In genomic region chr1:241533375-241534115, GRCh38 we compare ENCODE assay signal across 9 cellular contexts. TPM values are rescaled to one million over a fixed set of nuclear protein-coding genes. Genes with fewer than 3 reads are reported as not detected.
DNase-seq lines count a peak whose midpoint lies in the region; ATAC-seq, FAIRE-seq and TF ChIP-seq lines count a peak whose summit lies in the region.
"Had no signal": no experiment of that assay in that cellular context is flagged by ENCODE, and none has a peak within 500 bp of the region (broad histone marks: within the 10 kb centered on the region; RNA-seq: fewer than 3 reads in every experiment).

No MANE protein-coding gene starts in this region.

- ATAC-seq in GM18502 (IDR thresholded peaks at IDR 0.05; ENCODE audit: poor library complexity, unreplicated experiment): peak; percentile 37
- peak; percentile 53 for ATAC-seq in GM21576 (IDR thresholded peaks at IDR 0.05; ENCODE audit: unreplicated experiment)
- ATAC-seq in HG03575 (IDR thresholded peaks at IDR 0.05; ENCODE audit: extremely low read depth, insufficient number of reproducible peaks, low FRiP score, unreplicated experiment): peak; percentile 18

- no peaks in the 10 kb centered on the region for H3K36me3 ChIP-seq in kidney (ENCODE audit: control insufficient read depth in 1 of 2, insufficient read depth in 2 of 2, low read length in 2 of 2)
- H3K36me3 ChIP-seq in stomach: no peaks in the 10 kb centered on the region
- H3K36me3 ChIP-seq: ovary had no signal

- H3K4me1 ChIP-seq in kidney (ENCODE audit: control insufficient read depth in 1 of 2, insufficient read depth in 1 of 2, low read depth in 1 of 2, low read length in 2 of 2): peaks cover 0 to 2% of the 10 kb centered on the region in 2 donors
- H3K4me1 ChIP-seq in stomach: peaks cover 0 to 6% (median 0%) of the 10 kb centered on the region in 4 donors

- no peak for TF ChIP-seq EP300 in stomach (IDR thresholded peaks at IDR 0.05)

- H3K27ac ChIP-seq in kidney (ENCODE audit: low read depth in 2 of 2, low read length in 2 of 2): peak overlapping the region; percentile 43 to 52
- H3K27ac ChIP-seq in stomach: peak overlapping the region in 1 of 5 donors; percentile 27
- H3K27ac ChIP-seq: ovary had no signal

- TF ChIP-seq POLR2A in stomach (IDR thresholded peaks at IDR 0.05): no peak

- no peaks in the 10 kb centered on the region for H3K27me3 ChIP-seq in stomach
- H3K27me3 ChIP-seq: ovary had no signal

- peak overlapping the region; percentile 49 to 95 for H3K4me3 ChIP-seq in kidney (ENCODE audit: low read length in 2 of 2)
- H3K4me3 ChIP-seq in stomach: no peak overlapping the region
- H3K4me3 ChIP-seq: ovary had no signal

- FAIRE-seq in kidney (lab: Jason Lieb, UNC): no peak

- DNase-seq in kidney (no peak), stomach (no peak), GDM1 (lab: John Stamatoyannopoulos, UW) (no peak), NCI-H774 (lab: John Stamatoyannopoulos, UW) (no peak), NCI-H526 (lab: John Stamatoyannopoulos, UW) (no peak)
- DNase-seq: ovary had no signal

- intact Hi-C loops in kidney (cut with DNase I) (loop anchor here (10.0 kb wide), 1 partner anchor 91 kb away; no protein-coding TSS in a partner anchor), stomach (cut with DNase I; ENCODE audit: low total_unique reads) (loop anchor here (10.0 kb wide), 1 partner anchor 291 kb away; no protein-coding TSS in a partner anchor)

- H3K9ac ChIP-seq in kidney (ENCODE audit: low read length in 2 of 2): no peak overlapping the region

- TF ChIP-seq CTCF in kidney (IDR thresholded peaks at IDR 0.05; ENCODE audit: borderline replicate concordance, extremely low read depth, insufficient read depth) (no peak), stomach (IDR thresholded peaks at IDR 0.05) (no peak)

- H3K9me3 ChIP-seq in kidney (ENCODE audit: control insufficient read depth in 1 of 2, low read length in 2 of 2) (no peaks in the 10 kb centered on the region), stomach (no peaks in the 10 kb centered on the region)
- H3K9me3 ChIP-seq: ovary had no signal

- WGBS in stomach, 5 donors: 61 to 68% (median 68%) methylated on average over 4 of the region's 4 CpGs

RNA-seq across cellular contexts. Expression of gene KMO, which starts 1.4 kb away (rescaled TPM):
- 2.3 TPM for total RNA-seq in kidney
- polyA plus RNA-seq in kidney (ENCODE audit: insufficient read depth, low read depth, low replicate concordance): 35.5 TPM
- under 1 TPM in 1 of 5 donors, not detected in 4; 0.18 TPM for total RNA-seq in stomach
- under 1 TPM in 2 of 3 donors, not detected in 1; 0.06 to 0.33 TPM for polyA plus RNA-seq in stomach

RNA-seq across cellular contexts. Expression of gene FH, which starts 14.0 kb away (rescaled TPM):
- total RNA-seq in kidney: 51.9 TPM
- 128 TPM for polyA plus RNA-seq in kidney (ENCODE audit: insufficient read depth, low read depth, low replicate concordance)
- total RNA-seq in stomach: 10 to 100 TPM in 4 of 5 donors, 1 to 10 TPM in 1; 9.9 to 71.0 (median 36.4) TPM
- polyA plus RNA-seq in stomach: 10 to 100 TPM; 45.3 to 52.5 (median 51.5) TPM

Comparison
In these comparisons a context has a peak if more than half of its experiments do, and no peak if none do; other contexts are left out.
1. H3K4me3 ChIP-seq: peak in kidney (2 of 2); none in stomach (0 of 4).
2. Peak in every context shown above with its lines, with median percentiles within 50 percentile points of each other: ATAC-seq.